In genomic region chr6:109096198-109096597, GRCh38 we compare ENCODE assay signal across 1 cellular context.
TF ChIP-seq lines count a peak whose summit lies in the region.

No MANE protein-coding gene starts in this region.

TF ChIP-seq in SK-N-SH treated with all-trans-retinoic acid at 6 μM for 48 hours, 23 proteins besides CTCF, POLR2A, EP300 and RAD21 (continued from another document):
- TF ChIP-seq POU6F1 (CRISPR knock-in tag; IDR thresholded peaks at IDR 0.05; ENCODE audit: borderline replicate concordance, low read depth) (no peak), OSR1 (CRISPR knock-in tag; IDR thresholded peaks at IDR 0.05) (no peak)
